In the genomic region with DNA sequence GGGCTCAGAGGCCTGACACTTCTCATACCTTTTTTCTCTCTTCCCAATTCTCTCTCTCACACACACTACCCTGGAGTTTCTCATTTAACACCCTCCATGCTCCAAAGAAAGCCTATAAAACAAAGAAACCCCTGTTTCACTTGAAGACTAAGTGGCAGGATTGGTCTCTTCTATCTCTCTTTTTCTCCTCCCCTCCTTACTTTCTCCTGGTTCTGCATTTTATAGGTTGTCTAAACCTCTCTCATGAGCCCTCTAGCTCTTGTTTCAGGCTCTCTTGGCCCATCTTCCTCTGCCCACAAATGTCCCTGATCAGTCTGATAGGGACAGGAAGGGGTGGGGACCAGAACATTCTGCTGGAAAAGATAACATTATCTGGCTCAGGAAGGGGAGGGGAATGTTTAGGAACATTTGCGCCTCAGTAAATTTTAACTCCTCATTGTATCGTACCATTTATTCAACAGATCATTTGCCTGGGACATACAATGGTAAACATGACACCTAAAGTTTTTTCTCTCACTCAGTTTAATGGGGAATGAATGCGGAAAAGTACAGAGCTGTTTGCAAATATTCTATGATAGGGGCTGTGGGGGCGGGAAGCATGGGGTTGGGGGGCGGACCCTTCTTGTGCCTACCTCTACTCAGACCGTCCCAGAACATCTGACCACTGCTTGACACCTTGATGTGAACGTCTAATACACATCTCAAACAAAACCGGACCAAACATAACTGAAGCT, we compare ENCODE assay signal across 1 cellular context.
TF ChIP-seq lines count a peak whose summit lies in the region.

No MANE protein-coding gene starts in this region.

TF ChIP-seq in H1, 55 proteins besides CTCF, POLR2A, EP300 and RAD21:
- TF ChIP-seq SP4 (IDR thresholded peaks at IDR 0.05; ENCODE audit: low read length) (no peak), GABPA (IDR thresholded peaks at IDR 0.05; ENCODE audit: borderline replicate concordance, insufficient read depth, low read length) (no peak), RNF2 (IDR thresholded peaks at IDR 0.05; ENCODE audit: borderline replicate concordance, low read depth, low read length, missing control alignments, poor library complexity, severe bottlenecking) (no peak)
TF ChIP-seq in H1: peak in this region for 0.
